In genomic region chr13:36130168-36130541, GRCh38 we compare ENCODE assay signal across 10 cellular contexts. TPM values are rescaled to one million over a fixed set of nuclear protein-coding genes. Genes with fewer than 3 reads are reported as not detected.
DNase-seq lines count a peak whose midpoint lies in the region; ATAC-seq and TF ChIP-seq lines count a peak whose summit lies in the region.
"Had no signal": no experiment of that assay in that cellular context is flagged by ENCODE, and none has a peak within 500 bp of the region (broad histone marks: within the 10 kb centered on the region; RNA-seq: fewer than 3 reads in every experiment).

No MANE protein-coding gene starts in this region.

- no peak for TF ChIP-seq EP300 in gastroesophageal sphincter (IDR thresholded peaks at IDR 0.05)

- H3K9ac ChIP-seq in rectal smooth muscle tissue (ENCODE audit: low read length) = no peak overlapping the region

- WGBS in gastroesophageal sphincter (ENCODE audit: low coverage in 1 of 2), 2 donors = 9 to 12% methylated on average over 6 to 8 of the region's 13 CpGs

- peaks cover 28% of the 10 kb centered on the region for H3K27me3 Mint-ChIP-seq in activated T-helper 1 cell treated with anti-CD3 and anti-CD28 coated beads, Interleukin-12 subunit alpha, Interleukin-12 subunit beta, Interleukin-2, Interleukin-4 antibody, amounts not matched to agents 30 ng/mL and 10 ng/mL and 1 ng/mL, durations not matched to agents 14 hours and 24 hours and 36 hours (ENCODE audit: insufficient read depth)

- no peaks in the 10 kb centered on the region for H3K36me3 Mint-ChIP-seq in activated T-helper 1 cell treated with anti-CD3 and anti-CD28 coated beads, Interleukin-12 subunit alpha, Interleukin-12 subunit beta, Interleukin-2, Interleukin-4 antibody, amounts not matched to agents 30 ng/mL and 10 ng/mL and 1 ng/mL, durations not matched to agents 14 hours and 24 hours and 36 hours (ENCODE audit: low read depth)

- H3K4me1 Mint-ChIP-seq in activated T-helper 1 cell treated with anti-CD3 and anti-CD28 coated beads, Interleukin-12 subunit alpha, Interleukin-12 subunit beta, Interleukin-2, Interleukin-4 antibody, amounts not matched to agents 30 ng/mL and 10 ng/mL and 1 ng/mL, durations not matched to agents 14 hours and 24 hours and 36 hours (ENCODE audit: low read depth) = no peaks in the 10 kb centered on the region

- H3K9me3 ChIP-seq in SJCRH30 (replicated peaks) (no peaks in the 10 kb centered on the region), gastroesophageal sphincter (no peaks in the 10 kb centered on the region)
- H3K9me3 ChIP-seq: body of pancreas had no signal

- no peak overlapping the region for H3K27ac ChIP-seq in SJCRH30
- H3K27ac ChIP-seq in gastroesophageal sphincter = peak overlapping the region in 2 of 4 donors; percentile 65 to 76
- no peak overlapping the region for H3K27ac ChIP-seq in rectal smooth muscle tissue (ENCODE audit: low read depth, low read length)
- H3K27ac ChIP-seq: body of pancreas had no signal

- H3K9me3 Mint-ChIP-seq in activated T-helper 1 cell treated with anti-CD3 and anti-CD28 coated beads, Interleukin-12 subunit alpha, Interleukin-12 subunit beta, Interleukin-2, Interleukin-4 antibody, amounts not matched to agents 30 ng/mL and 10 ng/mL and 1 ng/mL, durations not matched to agents 14 hours and 24 hours and 36 hours = no peaks in the 10 kb centered on the region

- intact Hi-C loops in activated T-helper 1 cell treated with anti-CD3 and anti-CD28 coated beads, Interleukin-12 subunit alpha, Interleukin-12 subunit beta, Interleukin-2, Interleukin-4 antibody, amounts not matched to agents 30 ng/mL and 10 ng/mL and 1 ng/mL, durations not matched to agents 14 hours and 24 hours and 36 hours (cut with micrococcal nuclease) = no loop called here

- no peak for TF ChIP-seq POLR2A in gastroesophageal sphincter (IDR thresholded peaks at IDR 0.05)

- H3K36me3 ChIP-seq in H7 (replicated peaks; ENCODE audit: control insufficient read depth, insufficient read depth, low read length) (no peaks in the 10 kb centered on the region), SJCRH30 (no peaks in the 10 kb centered on the region), gastroesophageal sphincter (no peaks in the 10 kb centered on the region), rectal smooth muscle tissue (ENCODE audit: control insufficient read depth, insufficient read depth, low read length) (no peaks in the 10 kb centered on the region)

- TF ChIP-seq CTCF in gastroesophageal sphincter (IDR thresholded peaks at IDR 0.05) = no peak

- H3K4me3 ChIP-seq in H7 (ENCODE audit: insufficient read depth, low read depth, low read length) = peak overlapping the region; percentile 51
- peak overlapping the region; percentile 59 for H3K4me3 ChIP-seq in SJCRH30
- H3K4me3 ChIP-seq in gastroesophageal sphincter = peak overlapping the region; percentile 29 to 73
- peak overlapping the region; percentile 45 for H3K4me3 ChIP-seq in rectal smooth muscle tissue (ENCODE audit: low read length)
- H3K4me3 ChIP-seq: body of pancreas had no signal

- ATAC-seq in gastroesophageal sphincter (no peak), HG02610 (IDR thresholded peaks at IDR 0.05; ENCODE audit: unreplicated experiment) (no peak)

- peaks cover 25% of the 10 kb centered on the region for H3K27me3 ChIP-seq in H7 (ENCODE audit: control insufficient read depth, insufficient read depth, low read length)
- peaks cover 11% of the 10 kb centered on the region for H3K27me3 ChIP-seq in SJCRH30
- H3K27me3 ChIP-seq in gastroesophageal sphincter = peaks cover 13% of the 10 kb centered on the region
- peaks cover 2% of the 10 kb centered on the region for H3K27me3 ChIP-seq in rectal smooth muscle tissue (ENCODE audit: control insufficient read depth, insufficient read depth, low read length)
- H3K27me3 ChIP-seq: body of pancreas had no signal

- H3K27ac Mint-ChIP-seq in activated T-helper 1 cell treated with anti-CD3 and anti-CD28 coated beads, Interleukin-12 subunit alpha, Interleukin-12 subunit beta, Interleukin-2, Interleukin-4 antibody, amounts not matched to agents 30 ng/mL and 10 ng/mL and 1 ng/mL, durations not matched to agents 14 hours and 24 hours and 36 hours = no peak overlapping the region

- DNase-seq in H7 = no peak
- DNase-seq in SJCRH30 = no peak
- DNase-seq in activated T-helper 1 cell treated with anti-CD3 and anti-CD28 coated beads, Interleukin-12 subunit alpha, Interleukin-12 subunit beta, Interleukin-2, Interleukin-4 antibody, amounts not matched to agents 30 ng/mL and 10 ng/mL and 1 ng/mL, durations not matched to agents 14 hours and 24 hours and 36 hours (ENCODE audit: low spot score) = no peak
- no peak for DNase-seq in HK-2 (ENCODE audit: unreplicated experiment)
- DNase-seq in NCI-H1048 (lab: John Stamatoyannopoulos, UW) = no peak
- DNase-seq: activated CD4-positive, alpha-beta T cell treated with anti-CD3 and anti-CD28 coated beads, Interleukin-2, amount 50 U/mL, for 48 hours had no signal

- H3K4me1 ChIP-seq in SJCRH30 (no peaks in the 10 kb centered on the region; the same call in 1 of the 2 replicates), gastroesophageal sphincter (peaks cover 0 to 20% (median 0%) of the 10 kb centered on the region in 3 donors), rectal smooth muscle tissue (ENCODE audit: control insufficient read depth, insufficient read depth, low read length) (no peaks in the 10 kb centered on the region)

- H3K4me3 Mint-ChIP-seq in activated T-helper 1 cell treated with anti-CD3 and anti-CD28 coated beads, Interleukin-12 subunit alpha, Interleukin-12 subunit beta, Interleukin-2, Interleukin-4 antibody, amounts not matched to agents 30 ng/mL and 10 ng/mL and 1 ng/mL, durations not matched to agents 14 hours and 24 hours and 36 hours = no peak overlapping the region

RNA-seq across cellular contexts. Expression of gene DCLK1, which starts 1.0 kb away (rescaled TPM):
- total RNA-seq in H7 (2014; rRNA removed; shearing (Covaris generic)) = 10.4 and 12.8 TPM in 2 replicates
- total RNA-seq in SJCRH30 (2014; rRNA removed; shearing (Covaris generic)) = 17.0 and 17.9 TPM in 2 replicates
- total RNA-seq in gastroesophageal sphincter = 10 to 100 TPM; 26.9 to 68.3 (median 30.3) TPM
- not detected in 2 replicates for total RNA-seq in activated T-helper 1 cell treated with anti-CD3 and anti-CD28 coated beads, Interleukin-12 subunit alpha, Interleukin-12 subunit beta, Interleukin-2, Interleukin-4 antibody, amounts not matched to agents 30 ng/mL and 10 ng/mL and 1 ng/mL, durations not matched to agents 14 hours and 24 hours and 36 hours

Comparison
In these comparisons a context has a peak if more than half of its experiments do, and no peak if none do; other contexts are left out.
1. RNA of gene DCLK1, which starts 1.0 kb away (total RNA-seq): 26.9 to 68.3 TPM in gastroesophageal sphincter, 17.0 to 17.9 TPM in SJCRH30 and 10.4 to 12.8 TPM in H7; not detected in activated T-helper 1 cell treated with anti-CD3 and anti-CD28 coated beads, Interleukin-12 subunit alpha, Interleukin-12 subunit beta, Interleukin-2, Interleukin-4 antibody, amounts not matched to agents 30 ng/mL and 10 ng/mL and 1 ng/mL, durations not matched to agents 14 hours and 24 hours and 36 hours; every median in the first group is over 10 times any median in the second.
2. Peak in every context shown above with its lines, with median percentiles within 50 percentile points of each other: H3K4me3 ChIP-seq.